1 cellular context compared by ENCODE assay signal in the genomic region with DNA sequence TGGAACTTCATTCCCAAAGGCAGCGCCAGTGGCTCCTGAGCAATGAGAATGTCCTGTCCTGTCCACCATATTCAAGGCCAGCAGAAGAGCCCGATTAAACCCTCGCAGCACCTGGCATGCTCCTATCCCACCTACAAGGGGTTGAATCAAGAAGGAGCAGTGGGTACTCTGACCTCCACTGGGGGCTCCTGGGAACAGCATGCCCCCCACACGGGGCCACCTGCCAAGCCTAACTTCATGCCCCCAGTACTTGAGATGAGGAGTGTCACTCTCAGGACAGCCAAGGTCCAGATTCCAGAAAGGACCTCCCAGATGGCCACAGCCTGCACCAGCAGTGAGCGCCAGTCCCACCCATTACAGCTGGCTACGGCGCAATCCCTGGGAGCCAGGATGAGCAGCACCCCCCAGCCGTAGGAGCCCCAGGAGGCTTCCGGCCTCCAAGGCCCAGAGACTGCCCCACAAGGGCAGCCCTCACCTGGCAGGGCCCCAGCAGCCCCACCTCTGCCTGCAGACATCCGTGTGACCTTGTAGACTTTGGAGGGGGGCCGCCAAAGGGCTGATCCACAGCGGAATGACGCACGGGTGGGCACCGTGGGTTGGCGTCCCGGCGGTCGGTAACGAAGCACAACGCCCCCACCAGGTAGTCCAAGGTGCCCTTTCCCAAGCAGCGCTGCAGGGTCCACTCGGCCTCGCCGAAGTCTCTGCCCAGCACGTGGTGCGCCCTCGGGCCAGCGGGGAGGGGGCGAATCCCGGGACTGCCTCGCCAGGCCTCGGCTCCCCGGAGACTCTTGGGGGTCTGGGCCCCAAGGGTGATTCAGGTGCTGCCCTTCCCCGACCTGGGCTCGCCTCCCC.
TF ChIP-seq lines count a peak whose summit lies in the region.

No MANE protein-coding gene starts in this region.

TF ChIP-seq in WTC11, 78 proteins besides CTCF, POLR2A, EP300 and RAD21 (continued from another document):
- TF ChIP-seq ZNF396 (CRISPR knock-in tag; IDR thresholded peaks at IDR 0.05; ENCODE audit: borderline replicate concordance) (no peak), ESRRA (CRISPR knock-in tag; IDR thresholded peaks at IDR 0.05; ENCODE audit: borderline replicate concordance) (no peak), E2F5 (CRISPR knock-in tag; IDR thresholded peaks at IDR 0.05) (no peak), PRDM15 (CRISPR knock-in tag; IDR thresholded peaks at IDR 0.05) (0 out of 2 replicates have a peak, but pooled peaks have one; percentile 3), AFF4 (CRISPR knock-in tag; IDR thresholded peaks at IDR 0.05; ENCODE audit: borderline replicate concordance) (no peak), CBFB (CRISPR knock-in tag; IDR thresholded peaks at IDR 0.05; ENCODE audit: low read depth) (no peak)
